Comparison of ENCODE assay signal across 36 cellular contexts in the genomic region with DNA sequence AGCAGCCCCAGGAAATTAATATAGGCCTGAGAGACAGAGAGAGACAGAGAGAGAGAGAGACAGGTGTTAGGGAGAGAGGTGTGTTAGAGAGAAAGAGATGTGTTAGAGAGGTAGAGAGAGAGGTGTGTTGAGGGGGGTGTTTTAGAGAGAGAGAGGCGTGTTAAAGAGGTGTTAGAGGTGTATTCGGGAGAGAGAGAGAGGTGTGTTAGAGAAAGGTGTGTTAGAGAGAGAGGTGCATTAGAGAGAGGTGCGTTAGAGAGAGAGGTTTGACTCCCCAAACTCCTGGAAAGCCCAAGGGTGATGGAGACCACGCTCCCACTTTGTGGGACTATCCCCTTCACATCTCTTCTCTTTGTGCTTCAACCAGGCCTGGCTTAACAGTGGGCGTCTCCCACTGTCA.
"Had no signal": no experiment of that assay in that cellular context is flagged by ENCODE, and none has a peak within 500 bp of the region (broad histone marks: within the 10 kb centered on the region; RNA-seq: fewer than 3 reads in every experiment).

No MANE protein-coding gene starts in this region.

- H3K27ac ChIP-seq: ascending aorta, cardiac muscle cell, VCaP had no signal

- H3K9me3 Mint-ChIP-seq: activated CD4-positive, alpha-beta memory T cell treated with anti-CD3 and anti-CD28 coated beads for 36 hours; activated CD4-positive, alpha-beta T cell treated with anti-CD3 and anti-CD28 coated beads, Interleukin-2, amount 10 ng/mL, durations not matched to agents 24 days and 14 days; activated CD8-positive, alpha-beta T cell treated with anti-CD3 and anti-CD28 coated beads for 36 hours; activated naive CD4-positive, alpha-beta T cell treated with anti-CD3 and anti-CD28 coated beads, Interleukin-2, amount 10 ng/mL, durations not matched to agents 7 days and 5 days; activated naive CD8-positive, alpha-beta T cell treated with anti-CD3 and anti-CD28 coated beads, Interleukin-2, amount 10 ng/mL, durations not matched to agents 7 days and 5 days; activated naive CD8-positive, alpha-beta T cell treated with anti-CD3 and anti-CD28 coated beads, Interleukin-2, amount 50 U/mL, for 24 hours; activated T-cell treated with anti-CD3 and anti-CD28 coated beads, Interleukin-2, amount 50 U/mL, for 4 hours; activated T-helper 1 cell treated with anti-CD3 and anti-CD28 coated beads, Interleukin-12 subunit alpha, Interleukin-12 subunit beta, Interleukin-2, Interleukin-4 antibody, amounts not matched to agents 30 ng/mL and 10 ng/mL and 1 ng/mL, durations not matched to agents 14 hours and 24 hours and 36 hours; brain; T-helper 1 cell treated with Interleukin-12 subunit alpha and Interleukin-12 subunit beta and Interleukin-4 antibody, amounts not matched to agents 30 μg/mL and 1 μg/mL, for 36 hours; T-helper 2 cell treated with Interferon-gamma antibody and Interleukin-4, amounts not matched to agents 5 μg/mL and 100 μg/mL, for 36 hours had no signal

- H3K4me3 ChIP-seq: ascending aorta, cardiac muscle cell had no signal

- H3K27ac Mint-ChIP-seq: activated B cell treated with CpG ODN at 0.5 μM for 24 hours; activated CD4-positive, alpha-beta memory T cell treated with anti-CD3 and anti-CD28 coated beads for 36 hours; activated CD4-positive, alpha-beta T cell treated with anti-CD3 and anti-CD28 coated beads, Interleukin-2, amount 10 ng/mL, durations not matched to agents 24 days and 14 days; activated CD8-positive, alpha-beta T cell treated with anti-CD3 and anti-CD28 coated beads for 36 hours; activated naive CD4-positive, alpha-beta T cell treated with anti-CD3 and anti-CD28 coated beads, Interleukin-2, amount 10 ng/mL, durations not matched to agents 7 days and 5 days; activated naive CD4-positive, alpha-beta T cell treated with anti-CD3 and anti-CD28 coated beads, Interleukin-2, amount 50 U/mL, for 24 hours; activated naive CD8-positive, alpha-beta T cell; activated naive CD8-positive, alpha-beta T cell treated with anti-CD3 and anti-CD28 coated beads, Interleukin-2, amount 10 ng/mL, durations not matched to agents 7 days and 5 days; activated naive CD8-positive, alpha-beta T cell treated with anti-CD3 and anti-CD28 coated beads, Interleukin-2, amount 50 U/mL, for 24 hours; activated T-cell treated with anti-CD3 and anti-CD28 coated beads, Interleukin-2, amount 50 U/mL, for 72 hours; activated T-helper 1 cell treated with anti-CD3 and anti-CD28 coated beads, Interleukin-12 subunit alpha, Interleukin-12 subunit beta, Interleukin-2, Interleukin-4 antibody, amounts not matched to agents 30 ng/mL and 10 ng/mL and 1 ng/mL, durations not matched to agents 14 hours and 24 hours and 36 hours; activated T-helper 17 cell treated with anti-CD3 and anti-CD28 coated beads, Interleukin-2, amount 50 U/mL, for 72 hours; brain; T-helper 1 cell treated with Interleukin-12 subunit alpha and Interleukin-12 subunit beta and Interleukin-4 antibody, amounts not matched to agents 30 μg/mL and 1 μg/mL, for 36 hours; T-helper 2 cell treated with Interferon-gamma antibody and Interleukin-4, amounts not matched to agents 5 μg/mL and 100 μg/mL, for 36 hours had no signal

- H3K9me3 ChIP-seq: ascending aorta had no signal

- H3K4me3 Mint-ChIP-seq: activated B cell treated with CpG ODN at 0.5 μM for 24 hours; activated CD4-positive, alpha-beta memory T cell treated with anti-CD3 and anti-CD28 coated beads for 36 hours; activated CD4-positive, alpha-beta T cell treated with anti-CD3 and anti-CD28 coated beads, Interleukin-2, amount 10 ng/mL, durations not matched to agents 24 days and 14 days; activated CD8-positive, alpha-beta T cell treated with anti-CD3 and anti-CD28 coated beads for 36 hours; activated naive CD4-positive, alpha-beta T cell treated with anti-CD3 and anti-CD28 coated beads, Interleukin-2, amount 10 ng/mL, durations not matched to agents 7 days and 5 days; activated naive CD4-positive, alpha-beta T cell treated with anti-CD3 and anti-CD28 coated beads, Interleukin-2, amount 50 U/mL, for 24 hours; activated naive CD8-positive, alpha-beta T cell; activated naive CD8-positive, alpha-beta T cell treated with anti-CD3 and anti-CD28 coated beads, Interleukin-2, amount 10 ng/mL, durations not matched to agents 7 days and 5 days; activated naive CD8-positive, alpha-beta T cell treated with anti-CD3 and anti-CD28 coated beads, Interleukin-2, amount 50 U/mL, for 24 hours; activated T-cell treated with anti-CD3 and anti-CD28 coated beads, Interleukin-2, amount 50 U/mL, for 4 hours; activated T-cell treated with anti-CD3 and anti-CD28 coated beads, Interleukin-2, amount 50 U/mL, for 72 hours; activated T-helper 1 cell treated with anti-CD3 and anti-CD28 coated beads, Interleukin-12 subunit alpha, Interleukin-12 subunit beta, Interleukin-2, Interleukin-4 antibody, amounts not matched to agents 30 ng/mL and 10 ng/mL and 1 ng/mL, durations not matched to agents 14 hours and 24 hours and 36 hours; activated T-helper 17 cell treated with anti-CD3 and anti-CD28 coated beads, Interleukin-2, amount 50 U/mL, for 72 hours; brain; central memory CD8-positive, alpha-beta T cell; T-helper 1 cell treated with Interleukin-12 subunit alpha and Interleukin-12 subunit beta and Interleukin-4 antibody, amounts not matched to agents 30 μg/mL and 1 μg/mL, for 36 hours; T-helper 2 cell treated with Interferon-gamma antibody and Interleukin-4, amounts not matched to agents 5 μg/mL and 100 μg/mL, for 36 hours had no signal

- H3K27me3 Mint-ChIP-seq: activated B cell treated with CpG ODN at 0.5 μM for 24 hours; activated CD4-positive, alpha-beta memory T cell treated with anti-CD3 and anti-CD28 coated beads for 36 hours; activated CD4-positive, alpha-beta T cell treated with anti-CD3 and anti-CD28 coated beads, Interleukin-2, amount 10 ng/mL, durations not matched to agents 24 days and 14 days; activated naive CD4-positive, alpha-beta T cell treated with anti-CD3 and anti-CD28 coated beads, Interleukin-2, amount 10 ng/mL, durations not matched to agents 7 days and 5 days; activated naive CD4-positive, alpha-beta T cell treated with anti-CD3 and anti-CD28 coated beads, Interleukin-2, amount 50 U/mL, for 24 hours; activated naive CD8-positive, alpha-beta T cell; activated naive CD8-positive, alpha-beta T cell treated with anti-CD3 and anti-CD28 coated beads, Interleukin-2, amount 10 ng/mL, durations not matched to agents 7 days and 5 days; activated T-helper 17 cell treated with anti-CD3 and anti-CD28 coated beads, Interleukin-2, amount 50 U/mL, for 72 hours; brain; central memory CD8-positive, alpha-beta T cell had no signal

- H3K4me1 Mint-ChIP-seq: activated B cell treated with CpG ODN at 0.5 μM for 24 hours; activated CD4-positive, alpha-beta T cell treated with anti-CD3 and anti-CD28 coated beads, Interleukin-2, amount 10 ng/mL, durations not matched to agents 24 days and 14 days; activated naive CD4-positive, alpha-beta T cell treated with anti-CD3 and anti-CD28 coated beads, Interleukin-2, amount 10 ng/mL, durations not matched to agents 7 days and 5 days; activated naive CD4-positive, alpha-beta T cell treated with anti-CD3 and anti-CD28 coated beads, Interleukin-2, amount 50 U/mL, for 24 hours; activated naive CD8-positive, alpha-beta T cell treated with anti-CD3 and anti-CD28 coated beads, Interleukin-2, amount 10 ng/mL, durations not matched to agents 7 days and 5 days; activated naive CD8-positive, alpha-beta T cell treated with anti-CD3 and anti-CD28 coated beads, Interleukin-2, amount 50 U/mL, for 24 hours; activated T-helper 17 cell treated with anti-CD3 and anti-CD28 coated beads, Interleukin-2, amount 50 U/mL, for 72 hours; central memory CD8-positive, alpha-beta T cell had no signal

- H3K4me1 ChIP-seq: ascending aorta had no signal

- H3K36me3 Mint-ChIP-seq: activated CD4-positive, alpha-beta memory T cell treated with anti-CD3 and anti-CD28 coated beads for 36 hours; activated naive CD4-positive, alpha-beta T cell treated with anti-CD3 and anti-CD28 coated beads, Interleukin-2, amount 10 ng/mL, durations not matched to agents 7 days and 5 days; activated naive CD4-positive, alpha-beta T cell treated with anti-CD3 and anti-CD28 coated beads, Interleukin-2, amount 50 U/mL, for 24 hours; activated naive CD8-positive, alpha-beta T cell; activated naive CD8-positive, alpha-beta T cell treated with anti-CD3 and anti-CD28 coated beads, Interleukin-2, amount 10 ng/mL, durations not matched to agents 7 days and 5 days; brain had no signal

- H3K36me3 ChIP-seq: ascending aorta, cardiac muscle cell had no signal

- DNase-seq: activated B cell treated with CpG ODN at 0.5 μM for 24 hours; activated CD4-positive, alpha-beta memory T cell treated with anti-CD3 and anti-CD28 coated beads for 36 hours; activated CD4-positive, alpha-beta T cell treated with anti-CD3 and anti-CD28 coated beads for 4 hours; activated CD4-positive, alpha-beta T cell treated with anti-CD3 and anti-CD28 coated beads, Interleukin-2, amount 10 ng/mL, durations not matched to agents 24 days and 14 days; activated CD4-positive, alpha-beta T cell treated with anti-CD3 and anti-CD28 coated beads, Interleukin-2, amount 50 U/mL, for 1 hour; activated CD4-positive, alpha-beta T cell treated with anti-CD3 and anti-CD28 coated beads, Interleukin-2, amount 50 U/mL, for 4 hours; activated CD4-positive, CD25-positive, alpha-beta regulatory T cell treated with anti-CD3 and anti-CD28 coated beads, Interleukin-2, amount 50 U/mL, for 72 hours; activated CD8-positive, alpha-beta T cell treated with anti-CD3 and anti-CD28 coated beads for 36 hours; activated effector memory CD4-positive, alpha-beta T cell treated with Interleukin-2 at 50 U/mL for 16 hours; activated gamma-delta T cell; activated naive CD4-positive, alpha-beta T cell treated with anti-CD3 and anti-CD28 coated beads, Interleukin-2, amount 10 ng/mL, durations not matched to agents 7 days and 5 days; activated naive CD4-positive, alpha-beta T cell treated with Interleukin-2 at 50 U/mL for 16 hours; activated naive CD8-positive, alpha-beta T cell treated with anti-CD3 and anti-CD28 coated beads, Interleukin-2, amount 10 ng/mL, durations not matched to agents 7 days and 5 days; activated naive CD8-positive, alpha-beta T cell treated with anti-CD3 and anti-CD28 coated beads, Interleukin-2, amount 50 U/mL, for 24 hours; activated T-cell treated with anti-CD3 and anti-CD28 coated beads for 4 hours; activated T-cell treated with anti-CD3 and anti-CD28 coated beads, Interleukin-2, amount 50 U/mL, for 1 hour; activated T-cell treated with anti-CD3 and anti-CD28 coated beads, Interleukin-2, amount 50 U/mL, for 4 hours; activated T-cell treated with anti-CD3 and anti-CD28 coated beads, Interleukin-2, amount 50 U/mL, for 72 hours; amygdala; anterior cingulate cortex; caudate nucleus; cerebellar nuclear complex; T-helper 1 cell; T-helper 2 cell; T-helper 9 cell had no signal
